In genomic region chr6:151393410-151393809, GRCh38 we compare ENCODE assay signal across 10 cellular contexts. TPM values are rescaled to one million over a fixed set of nuclear protein-coding genes. Genes with fewer than 3 reads are reported as not detected.
A peak's percentile ranks its signal among the peaks of the same experiment; 100 is the strongest.
DNase-seq lines count a peak whose midpoint lies in the region; ATAC-seq and TF ChIP-seq lines count a peak whose summit lies in the region.
"Had no signal": no experiment of that assay in that cellular context is flagged by ENCODE, and none has a peak within 500 bp of the region (broad histone marks: within the 10 kb centered on the region; RNA-seq: fewer than 3 reads in every experiment).

No MANE protein-coding gene starts in this region.

- intact Hi-C loops in CD4-positive, alpha-beta memory T cell (cut with micrococcal nuclease) = loop anchor here (5.0 kb wide), 3 partner anchors 56 to 909 kb away; partner anchors contain the start of gene MTHFD1L
- intact Hi-C loops in natural killer cell (cut with micrococcal nuclease) = no loop called here

- 90% methylated on average over 4 of the region's 4 CpGs for WGBS in HUES64

- peaks cover 71% of the 10 kb centered on the region for H3K4me1 ChIP-seq in CD4-positive, alpha-beta memory T cell (ENCODE audit: insufficient read depth, low read length)
- H3K4me1 ChIP-seq in HUES64 (ENCODE audit: insufficient read depth, low read length) (peaks cover 16% of the 10 kb centered on the region), adipocyte (ENCODE audit: control insufficient read depth, insufficient read depth, low read length) (peaks cover 40% of the 10 kb centered on the region)

- H3K27me3 ChIP-seq in CD4-positive, alpha-beta memory T cell (ENCODE audit: insufficient read depth, low read length) = no peaks in the 10 kb centered on the region
- H3K27me3 ChIP-seq in HUES64 (ENCODE audit: insufficient read depth, low read length) (no peaks in the 10 kb centered on the region), adipocyte (replicated peaks; ENCODE audit: control insufficient read depth, insufficient read depth, low read length) (no peaks in the 10 kb centered on the region)

- H3K36me3 Mint-ChIP-seq in CD4-positive, alpha-beta memory T cell = peaks cover 3 to 29% of the 10 kb centered on the region in 2 donors
- no peaks in the 10 kb centered on the region for H3K36me3 Mint-ChIP-seq in natural killer cell

- peak overlapping the region; percentile 83 for H3K27ac ChIP-seq in CD4-positive, alpha-beta memory T cell (ENCODE audit: low read depth, low read length)
- no peak overlapping the region; the same call in 1 of the 2 replicates for H3K27ac ChIP-seq in HUES64 (ENCODE audit: low read depth, low read length)

- POLR2A ChIA-PET in CD4-positive, alpha-beta memory T cell (lab: Charles Lee; ENCODE audit: partially characterized antibody) = interaction anchor here (1.0 to 3.8 kb wide), 8 partner anchors 13 to 792 kb away, joined by 3 to 16 read pairs (median 4); partner anchors contain the start of gene RMND1

- H3K9me3 ChIP-seq in CD4-positive, alpha-beta memory T cell (ENCODE audit: control insufficient read depth in 1 of 2, low read length in 2 of 2) = no peaks in the 10 kb centered on the region
- no peaks in the 10 kb centered on the region for H3K9me3 ChIP-seq in HUES64 (ENCODE audit: insufficient read depth, low read depth, low read length)
- no peaks in the 10 kb centered on the region for H3K9me3 ChIP-seq in adipocyte (ENCODE audit: control insufficient read depth, low read length)

- TF ChIP-seq CTCF in natural killer cell (IDR thresholded peaks at IDR 0.05) = no peak

- H3K27ac Mint-ChIP-seq in CD4-positive, alpha-beta memory T cell = peak overlapping the region in 6 of 7 donors; percentile 95 to 99 (median 98)
- H3K27ac Mint-ChIP-seq in natural killer cell = peak overlapping the region; percentile 97 to 99

- peaks cover 0 to 2% of the 10 kb centered on the region in 2 donors for H3K27me3 Mint-ChIP-seq in CD4-positive, alpha-beta memory T cell
- H3K27me3 Mint-ChIP-seq in natural killer cell (ENCODE audit: low read depth in 2 of 2) = no peaks in the 10 kb centered on the region

- peaks cover 47 to 79% (median 60%) of the 10 kb centered on the region in 4 donors for H3K4me1 Mint-ChIP-seq in CD4-positive, alpha-beta memory T cell
- H3K4me1 Mint-ChIP-seq in natural killer cell = peaks cover 59 to 66% of the 10 kb centered on the region in 2 donors

- peaks cover 5% of the 10 kb centered on the region for H3K36me3 ChIP-seq in CD4-positive, alpha-beta memory T cell (ENCODE audit: insufficient read depth, low read length)
- peaks cover 28% of the 10 kb centered on the region for H3K36me3 ChIP-seq in HUES64 (ENCODE audit: insufficient read depth, low read length)
- H3K36me3 ChIP-seq in adipocyte (ENCODE audit: control insufficient read depth, insufficient read depth, low read length, severe bottlenecking) = peaks cover 7% of the 10 kb centered on the region

- peaks cover 0 to 4% (median 0%) of the 10 kb centered on the region in 8 donors for H3K9me3 Mint-ChIP-seq in CD4-positive, alpha-beta memory T cell
- no peaks in the 10 kb centered on the region for H3K9me3 Mint-ChIP-seq in natural killer cell

- no peak overlapping the region for H3K4me3 ChIP-seq in CD4-positive, alpha-beta memory T cell (ENCODE audit: low read length in 2 of 2)
- H3K4me3 ChIP-seq in HUES64 (ENCODE audit: low read length) (peak overlapping the region; percentile 89), adipocyte (ENCODE audit: low read length) (peak overlapping the region; percentile 78)

- ATAC-seq in natural killer cell (no peak), HG03139 (IDR thresholded peaks at IDR 0.05; ENCODE audit: unreplicated experiment) (no peak)

- H3K4me3 Mint-ChIP-seq in CD4-positive, alpha-beta memory T cell = peak overlapping the region; percentile 91 to 98 (median 96)
- peak overlapping the region; percentile 96 for H3K4me3 Mint-ChIP-seq in natural killer cell

- H3K9ac ChIP-seq in HUES64 (ENCODE audit: low read depth, low read length) = no peak overlapping the region
- peak overlapping the region; percentile 17 for H3K9ac ChIP-seq in adipocyte (ENCODE audit: low read length)

- CTCF ChIA-PET in CD4-positive, alpha-beta memory T cell (lab: Charles Lee; ENCODE audit: partially characterized antibody) = interaction anchor here (1.1 to 6.3 kb wide), 2 partner anchors 13 to 17 kb away, joined by 4 to 55 read pairs; no protein-coding TSS in a partner anchor

- no peak for DNase-seq in CD4-positive, alpha-beta memory T cell
- no peak for DNase-seq in adipocyte (ENCODE audit: low read depth)
- no peak for DNase-seq in natural killer cell
- DNase-seq in NCI-H69 (lab: John Stamatoyannopoulos, UW) = no peak
- DNase-seq in hepatic stellate cell (ENCODE audit: low spot score) = no peak
- DNase-seq in NCI-H1436 treated with DMSO at 0.1 percent for 48 hours (lab: John Stamatoyannopoulos, UW) = no peak
- DNase-seq: activated CD8-positive, alpha-beta memory T cell treated with anti-CD3 and anti-CD28 coated beads, Interleukin-2, amount 50 U/mL, for 48 hours; posterior cingulate gyrus had no signal

RNA-seq across cellular contexts. Expression of gene ZBTB2, which starts 2.1 kb away (rescaled TPM):
- total RNA-seq in CD4-positive, alpha-beta memory T cell = 10 to 100 TPM; 27.9 to 29.5 TPM
- 10 to 100 TPM; 19.6 to 25.5 TPM for polyA plus RNA-seq in CD4-positive, alpha-beta memory T cell
- polyA plus RNA-seq in HUES64 (2013, experiment 1 of 2) = 24.3 TPM
- polyA plus RNA-seq in HUES64 (2013, experiment 2 of 2) = 22.1 TPM
- total RNA-seq in natural killer cell = 10 to 100 TPM; 27.4 to 36.9 (median 29.9) TPM

RNA-seq across cellular contexts. Expression of gene RMND1, which starts 58.5 kb away (rescaled TPM):
- total RNA-seq in CD4-positive, alpha-beta memory T cell = 10 to 100 TPM; 17.0 to 17.5 TPM
- 10 to 100 TPM in 1 of 2 donors, 1 to 10 TPM in 1; 6.3 to 13.1 TPM for polyA plus RNA-seq in CD4-positive, alpha-beta memory T cell
- polyA plus RNA-seq in HUES64 (2013, experiment 1 of 2) = 24.5 TPM
- polyA plus RNA-seq in HUES64 (2013, experiment 2 of 2) = 24.9 TPM
- total RNA-seq in natural killer cell = 10 to 100 TPM; 10.6 to 14.7 (median 11.3) TPM

Comparison
In these comparisons a context has a peak if more than half of its experiments do, and no peak if none do; other contexts are left out.
1. H3K4me3 ChIP-seq: peak in HUES64 (single experiment) and adipocyte (single experiment); none in CD4-positive, alpha-beta memory T cell (0 of 2).